ENCODE assay signal across 15 cellular contexts in the genomic region with DNA sequence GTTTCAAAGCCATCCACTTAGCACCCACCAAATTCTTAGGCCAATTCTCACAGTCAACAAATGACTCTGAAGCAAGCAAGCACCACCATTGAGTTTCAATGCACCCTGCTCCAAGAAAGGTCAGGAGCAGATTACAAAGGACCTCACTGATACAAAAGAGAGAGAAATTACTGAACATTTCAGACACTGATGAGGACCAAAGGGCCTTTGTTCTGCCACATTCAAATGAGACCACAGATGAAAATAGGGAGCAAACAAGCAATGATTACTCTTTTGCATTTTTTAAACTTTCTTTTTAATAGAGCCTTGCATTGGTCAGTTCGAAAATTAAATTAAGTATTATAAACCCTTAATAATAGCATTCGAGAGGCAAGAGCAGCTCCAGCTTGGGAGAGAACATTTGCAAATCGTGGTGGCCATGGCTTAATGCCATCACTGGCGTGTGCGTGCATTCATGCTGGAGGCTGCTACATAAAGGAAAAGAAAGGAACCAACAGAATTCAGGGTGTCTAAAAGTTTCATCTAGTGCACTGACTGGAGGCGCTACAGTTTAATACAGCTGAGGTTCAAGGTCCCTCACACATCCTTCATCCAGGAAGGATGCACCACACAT.
DNase-seq lines count a peak whose midpoint lies in the region; ATAC-seq and TF ChIP-seq lines count a peak whose summit lies in the region.
"Had no signal": no experiment of that assay in that cellular context is flagged by ENCODE, and none has a peak within 500 bp of the region (broad histone marks: within the 10 kb centered on the region; RNA-seq: fewer than 3 reads in every experiment).

No MANE protein-coding gene starts in this region.

- peak overlapping the region; percentile 94 for H3K27ac ChIP-seq in angular gyrus (ENCODE audit: low read depth, low read length)
- no peak overlapping the region for H3K27ac ChIP-seq in brain microvascular endothelial cell
- H3K27ac ChIP-seq: Peyer's patch, SJSA1 had no signal

- H3K27me3 ChIP-seq in brain microvascular endothelial cell (replicated peaks) = no peaks in the 10 kb centered on the region
- H3K27me3 ChIP-seq: Peyer's patch, SJSA1 had no signal

- no peak for TF ChIP-seq CTCF in brain microvascular endothelial cell (IDR thresholded peaks at IDR 0.05; ENCODE audit: low read depth, low read length, missing control alignments)

- peak; percentile 93 for DNase-seq in globus pallidus (ENCODE audit: low spot score)
- peak; percentile 22 for DNase-seq in middle frontal gyrus (ENCODE audit: extremely low spot score, low spot score)
- DNase-seq in superior temporal gyrus (ENCODE audit: extremely low spot score) = peak; percentile 89
- no peak for DNase-seq in brain microvascular endothelial cell
- DNase-seq in NCI-H128 (lab: John Stamatoyannopoulos, UW; ENCODE audit: unreplicated experiment) = no peak
- DNase-seq: CD8-positive, alpha-beta memory T cell; H7; HFFc6; KG1; NCI-H1436; NCI-H1930; Peyer's patch had no signal

- in situ Hi-C loops in brain microvascular endothelial cell (cut with HindIII; ENCODE audit: low pct_ligation_motif_present, low sequenced_read_pairs) = no loop called here

- no peak for ATAC-seq in GM18502 (IDR thresholded peaks at IDR 0.05; ENCODE audit: poor library complexity, unreplicated experiment)

- no peak overlapping the region for H3K4me3 ChIP-seq in brain microvascular endothelial cell (ENCODE audit: low read depth, low read length)
- H3K4me3 ChIP-seq: Peyer's patch, SJSA1 had no signal

- H3K36me3 ChIP-seq in brain microvascular endothelial cell (replicated peaks) = peaks cover 68% of the 10 kb centered on the region

Comparison
In these comparisons a context has a peak if more than half of its experiments do, and no peak if none do; other contexts are left out.
1. DNase-seq: peak in globus pallidus (single experiment), middle frontal gyrus (single experiment) and superior temporal gyrus (single experiment); none in brain microvascular endothelial cell (single experiment) and NCI-H128 (single experiment).